Comparison of ENCODE assay signal across 19 cellular contexts in the genomic region with DNA sequence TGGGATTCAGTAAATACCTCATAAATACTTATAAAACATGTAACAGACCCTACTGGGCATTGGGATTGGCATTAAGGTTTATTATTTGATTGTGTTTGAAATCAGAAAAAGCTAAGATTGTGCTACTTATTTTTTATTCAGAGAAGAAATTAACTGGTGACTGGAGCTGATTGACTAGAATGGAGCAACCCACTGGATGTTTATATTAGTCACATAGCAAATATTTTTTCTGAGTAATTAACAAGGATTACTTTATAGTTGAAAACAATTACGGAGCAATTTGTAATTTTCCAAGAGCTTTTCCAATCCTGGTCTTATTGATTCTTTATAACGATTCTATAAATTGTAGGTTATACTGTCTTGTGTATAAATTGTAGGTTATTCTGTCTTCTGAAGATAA.
"Had no signal": no experiment of that assay in that cellular context is flagged by ENCODE, and none has a peak within 500 bp of the region (broad histone marks: within the 10 kb centered on the region; RNA-seq: fewer than 3 reads in every experiment).

No MANE protein-coding gene starts in this region.

- DNase-seq: activated CD4-positive, alpha-beta memory T cell treated with anti-CD3 and anti-CD28 coated beads, Interleukin-2, amount 10 ng/mL, durations not matched to agents 7 days and 5 days; activated CD4-positive, alpha-beta T cell treated with anti-CD3 and anti-CD28 coated beads for 36 hours; activated effector memory CD4-positive, alpha-beta T cell treated with Interleukin-2 at 50 U/mL for 16 hours; activated naive CD4-positive, alpha-beta T cell treated with anti-CD3 and anti-CD28 coated beads, Interleukin-2, amount 50 U/mL, for 16 hours; activated T-cell treated with anti-CD3 and anti-CD28 coated beads, Interleukin-2, amount 50 U/mL, for 4 hours; adrenal gland; effector CD8-positive, alpha-beta T cell; head of caudate nucleus; immature natural killer cell; stimulated activated CD4-positive, alpha-beta T cell treated with anti-CD3 and anti-CD28 coated beads, Interleukin-4, amount 100 ng/mL, for 24 hours; stimulated activated naive CD4-positive, alpha-beta T cell treated with Interleukin-2 at 50 U/mL for 16 hours; substantia nigra had no signal

- H3K27me3 ChIP-seq: adrenal gland, right atrium auricular region, tibial nerve, vagina had no signal

- H3K4me3 ChIP-seq: adrenal gland, right atrium auricular region, skin epidermis, tibial nerve, vagina had no signal

- H3K36me3 ChIP-seq: adrenal gland, right atrium auricular region, tibial nerve, vagina had no signal

- H3K4me1 ChIP-seq: adrenal gland, right atrium auricular region had no signal

- ATAC-seq: activated CD4-positive, alpha-beta T cell treated with anti-CD3 and anti-CD28 coated beads for 36 hours; activated T-cell treated with anti-CD3 and anti-CD28 coated beads, Interleukin-2, amount 50 U/mL, for 4 hours; natural killer cell treated with Interleukin-12 subunit alpha and Interleukin-12 subunit beta and Interleukin-15 and Interleukin-18, amount 100 ng/mL, for 72 hours had no signal

- H3K27ac ChIP-seq: adrenal gland, right atrium auricular region, skin epidermis, tibial nerve, vagina had no signal

- FAIRE-seq: endothelial cell of umbilical vein, frontal cortex had no signal

- H3K9me3 ChIP-seq: adrenal gland, right atrium auricular region, tibial nerve, vagina had no signal
